21 cellular contexts compared by ENCODE assay signal in genomic region chr10:76442113-76442512, GRCh38.
DNase-seq lines count a peak whose midpoint lies in the region; ATAC-seq, FAIRE-seq and TF ChIP-seq lines count a peak whose summit lies in the region.
"Had no signal": no experiment of that assay in that cellular context is flagged by ENCODE, and none has a peak within 500 bp of the region (broad histone marks: within the 10 kb centered on the region; RNA-seq: fewer than 3 reads in every experiment).

No MANE protein-coding gene starts in this region.

- H3K27me3 Mint-ChIP-seq in astrocyte (ENCODE audit: low read depth, unreplicated experiment): peaks cover 5% of the 10 kb centered on the region
- H3K27me3 Mint-ChIP-seq: CD4-positive, alpha-beta memory T cell; CD4-positive, CD25-positive, alpha-beta regulatory T cell; CD8-positive, alpha-beta memory T cell had no signal

- no peak overlapping the region for H3K4me2 ChIP-seq in astrocyte (ENCODE audit: low read length)
- H3K4me2 ChIP-seq: BLaER1 had no signal

- H3K9ac ChIP-seq in astrocyte (ENCODE audit: low read length): no peak overlapping the region
- H3K9ac ChIP-seq: BLaER1 had no signal

- no peaks in the 10 kb centered on the region for H3K9me3 ChIP-seq in astrocyte (ENCODE audit: insufficient read depth, low read depth, low read length)
- H3K9me3 ChIP-seq: BE2C, BLaER1 had no signal

- no peaks in the 10 kb centered on the region for H3K79me2 ChIP-seq in astrocyte (ENCODE audit: insufficient read depth, low read length)

- H3K4me1 ChIP-seq in astrocyte (ENCODE audit: insufficient read depth, low read length): no peaks in the 10 kb centered on the region
- H3K4me1 ChIP-seq: BE2C, BLaER1 had no signal

- H2AFZ ChIP-seq in astrocyte (ENCODE audit: low read depth, low read length): no peak overlapping the region

- H3K4me1 Mint-ChIP-seq in astrocyte (ENCODE audit: low read depth, unreplicated experiment): peaks cover 12% of the 10 kb centered on the region
- H3K4me1 Mint-ChIP-seq: CD14-positive monocyte; CD4-positive, alpha-beta memory T cell; CD4-positive, CD25-positive, alpha-beta regulatory T cell; CD8-positive, alpha-beta memory T cell had no signal

- no peak overlapping the region for H3K27ac ChIP-seq in astrocyte (ENCODE audit: low read depth, low read length)
- H3K27ac ChIP-seq: BLaER1 had no signal

- H3K9me3 Mint-ChIP-seq in astrocyte (ENCODE audit: unreplicated experiment): peaks cover 8% of the 10 kb centered on the region

- no peaks in the 10 kb centered on the region for H3K27me3 ChIP-seq in astrocyte (ENCODE audit: insufficient read depth, low read length)
- H3K27me3 ChIP-seq: BE2C, BLaER1 had no signal

- H3K4me3 Mint-ChIP-seq in astrocyte (ENCODE audit: unreplicated experiment): no peak overlapping the region
- H3K4me3 Mint-ChIP-seq: CD14-positive monocyte; CD4-positive, alpha-beta memory T cell; CD4-positive, CD25-positive, alpha-beta regulatory T cell; CD8-positive, alpha-beta memory T cell had no signal

- DNase-seq in astrocyte (ENCODE audit: low read depth) (peak; percentile 67), fibroblast of villous mesenchyme (ENCODE audit: low read depth) (peak; percentile 14), retinal pigment epithelial cell (ENCODE audit: low read depth) (peak; percentile 87)
- no peak for DNase-seq in activated CD8-positive, alpha-beta memory T cell treated with anti-CD3 and anti-CD28 coated beads for 24 hours
- DNase-seq: 8988T; ACHN; BE2C; C1 segment of cervical spinal cord; CD4-positive, alpha-beta memory T cell; CD4-positive, CD25-positive, alpha-beta regulatory T cell; CD8-positive, alpha-beta memory T cell; COR-L47; DMS79 treated with DMSO at 0.1 percent for 48 hours; GF-D8 had no signal

- H4K20me1 ChIP-seq in astrocyte (ENCODE audit: insufficient read depth, low read length): no peaks in the 10 kb centered on the region
- H4K20me1 ChIP-seq: BLaER1 had no signal

- no peak overlapping the region for H3K27ac Mint-ChIP-seq in astrocyte (ENCODE audit: unreplicated experiment)
- H3K27ac Mint-ChIP-seq: CD14-positive monocyte; CD4-positive, alpha-beta memory T cell; CD4-positive, CD25-positive, alpha-beta regulatory T cell; CD8-positive, alpha-beta memory T cell had no signal

- H3K4me3 ChIP-seq in astrocyte (ENCODE audit: insufficient read depth, low read depth, low read length) (no peak overlapping the region), fibroblast of villous mesenchyme (ENCODE audit: low read depth, low read length) (no peak overlapping the region), retinal pigment epithelial cell (ENCODE audit: low read length) (no peak overlapping the region)
- H3K4me3 ChIP-seq: BLaER1 had no signal

- TF ChIP-seq CTCF in astrocyte (IDR thresholded peaks at IDR 0.05; ENCODE audit: insufficient read depth, low read depth, low read length) (no peak), fibroblast of villous mesenchyme (IDR thresholded peaks at IDR 0.05; ENCODE audit: insufficient read depth, low read depth, low read length) (no peak), retinal pigment epithelial cell (conservative IDR thresholded peaks at IDR 0.05; ENCODE audit: low read depth, low read length) (no peak)

- FAIRE-seq in astrocyte (lab: Jason Lieb, UNC): no peak
- FAIRE-seq: A204.1, D721Med, G401.6, GM12891 had no signal

- ATAC-seq in GM18517 (IDR thresholded peaks at IDR 0.05; ENCODE audit: unreplicated experiment): no peak

- no peaks in the 10 kb centered on the region for H3K36me3 Mint-ChIP-seq in astrocyte (ENCODE audit: low read depth, unreplicated experiment)
- H3K36me3 Mint-ChIP-seq: CD14-positive monocyte; CD4-positive, alpha-beta memory T cell; CD4-positive, CD25-positive, alpha-beta regulatory T cell; CD8-positive, alpha-beta memory T cell had no signal

- no peaks in the 10 kb centered on the region for H3K36me3 ChIP-seq in astrocyte (ENCODE audit: insufficient read depth, low read length)
- H3K36me3 ChIP-seq: BE2C, BLaER1 had no signal
